In the genomic region with DNA sequence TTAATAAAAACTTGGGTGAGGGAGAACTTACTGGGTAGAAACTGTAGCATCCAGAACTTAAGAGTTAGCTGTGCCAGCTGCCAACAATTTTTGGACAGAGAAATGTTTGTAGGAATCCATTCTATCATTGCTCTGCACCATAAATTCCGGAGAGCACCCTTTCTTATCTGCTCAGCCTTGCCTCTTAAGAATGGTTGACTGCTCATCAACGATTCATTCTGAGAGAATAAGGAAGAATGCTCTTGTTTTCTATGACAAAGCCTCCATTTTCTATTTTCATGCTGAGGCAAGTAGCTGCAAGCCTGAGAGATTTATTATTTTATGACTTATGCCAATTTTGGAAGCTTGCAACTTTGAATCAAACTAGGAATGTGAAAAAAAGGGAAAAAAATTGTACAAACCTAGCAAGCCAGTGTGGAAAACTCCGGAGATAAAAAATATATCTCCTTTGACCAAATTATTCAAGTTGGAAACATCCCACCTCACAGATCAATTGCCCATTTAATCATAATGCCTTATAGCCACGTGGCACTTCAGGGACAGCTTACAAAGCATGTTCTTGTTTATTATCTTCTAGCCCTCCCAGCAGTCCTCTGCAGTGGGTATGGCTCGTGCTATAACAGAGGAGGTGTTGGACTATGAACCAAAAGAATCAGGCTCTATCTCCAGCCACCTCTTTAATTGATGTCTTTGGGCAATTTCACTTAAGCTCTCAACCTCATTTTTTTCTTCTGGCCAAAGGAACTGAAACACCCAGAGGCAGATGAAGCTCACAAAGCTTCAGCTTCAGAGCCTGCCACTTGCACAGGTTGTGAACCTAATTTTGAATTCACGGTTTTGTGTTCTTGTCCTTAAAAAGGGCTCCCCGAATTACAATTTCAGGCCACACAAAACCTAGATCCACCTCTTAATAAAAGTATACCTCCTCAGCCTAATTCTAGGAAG, we compare ENCODE assay signal across 19 cellular contexts. TPM values are rescaled to one million over a fixed set of nuclear protein-coding genes. Genes with fewer than 3 reads are reported as not detected.
DNase-seq lines count a peak whose midpoint lies in the region; ATAC-seq, FAIRE-seq and TF ChIP-seq lines count a peak whose summit lies in the region.
"Had no signal": no experiment of that assay in that cellular context is flagged by ENCODE, and none has a peak within 500 bp of the region (broad histone marks: within the 10 kb centered on the region; RNA-seq: fewer than 3 reads in every experiment).

No MANE protein-coding gene starts in this region.

- no peak for TF ChIP-seq RAD21 in HepG2 (CRISPR knock-in tag; IDR thresholded peaks at IDR 0.05)
- no peak for TF ChIP-seq RAD21 in K562 (CRISPR knock-in tag; conservative IDR thresholded peaks at IDR 0.05 in 1 of 2, IDR thresholded peaks at IDR 0.05 in 1 of 2)

- H3K4me1 ChIP-seq in HepG2 (ENCODE audit: insufficient read depth, low read length) (peaks cover 46% of the 10 kb centered on the region), right lobe of liver (peaks cover 0 to 36% (median 0%) of the 10 kb centered on the region in 4 donors), K562 (replicated peaks in 1 of 2; ENCODE audit: control insufficient read depth in 2 of 2, insufficient read depth in 2 of 2, low read length in 2 of 2) (peaks cover 0 to 5% of the 10 kb centered on the region in 2 experiments; a peak in 1 of 5 replicates), foreskin keratinocyte (peaks cover 24% of the 10 kb centered on the region), thyroid gland (peaks cover 36 to 48% of the 10 kb centered on the region in 2 donors), colonic mucosa (no peaks in the 10 kb centered on the region)

- no peak for TF ChIP-seq EP300 in HepG2 (IDR thresholded peaks at IDR 0.05; ENCODE audit: low read depth in 2 of 2, low read length in 2 of 2)
- no peak for TF ChIP-seq EP300 in HepG2 (CRISPR knock-in tag; IDR thresholded peaks at IDR 0.05; ENCODE audit: borderline replicate concordance)
- TF ChIP-seq EP300 in K562 (IDR thresholded peaks at IDR 0.05; ENCODE audit: low read length): no peak

- H3K27me3 ChIP-seq in HepG2 (ENCODE audit: control insufficient read depth in 1 of 2, insufficient read depth in 2 of 2, low read length in 2 of 2): peaks cover 0 to 4% of the 10 kb centered on the region in 2 experiments; a peak in 3 of 5 replicates
- H3K27me3 ChIP-seq in right lobe of liver: no peaks in the 10 kb centered on the region
- 0 out of 5 replicates have a peak, but pooled peaks cover 0 to 4% of the 10 kb centered on the region in 2 experiments for H3K27me3 ChIP-seq in K562 (ENCODE audit: control insufficient read depth in 2 of 2, insufficient read depth in 2 of 2, low read length in 2 of 2)
- no peaks in the 10 kb centered on the region for H3K27me3 ChIP-seq in foreskin keratinocyte
- H3K27me3 ChIP-seq in thyroid gland: no peaks in the 10 kb centered on the region
- H3K27me3 ChIP-seq in colonic mucosa: no peaks in the 10 kb centered on the region

- in situ Hi-C loops in HepG2 (cut with HindIII; ENCODE audit: extremely low pct_ligation_motif_present, low pct_unique_long_range_greater_than_20kb) (no loop called here), K562 (cut with MboI) (no loop called here)

- FAIRE-seq in HepG2 (lab: Jason Lieb, UNC): no peak
- no peak for FAIRE-seq in K562 (lab: Jason Lieb, UNC)

- no peak for TF ChIP-seq POLR2A in HepG2 (IDR thresholded peaks at IDR 0.05; ENCODE audit: insufficient read depth in 1 of 2, low read depth in 2 of 2, low read length in 2 of 2)
- no peak for TF ChIP-seq POLR2A in right lobe of liver (IDR thresholded peaks at IDR 0.05)
- TF ChIP-seq POLR2A in K562 (conservative IDR thresholded peaks at IDR 0.05): no peak
- TF ChIP-seq POLR2A in thyroid gland (IDR thresholded peaks at IDR 0.05): no peak

- no peaks in the 10 kb centered on the region for H3K9me1 ChIP-seq in K562 (ENCODE audit: control insufficient read depth, insufficient read depth, low read length)

- H3K9ac ChIP-seq in HepG2 (ENCODE audit: insufficient read depth, low read depth, low read length) (no peak overlapping the region), K562 (ENCODE audit: insufficient read depth in 1 of 2, low read depth in 2 of 2, low read length in 2 of 2) (no peak overlapping the region), colonic mucosa (ENCODE audit: low read depth in 2 of 2, low read length in 2 of 2) (no peak overlapping the region)

- H4K20me1 ChIP-seq in HepG2 (ENCODE audit: insufficient read depth, low read length) (no peaks in the 10 kb centered on the region), K562 (replicated peaks; ENCODE audit: control insufficient read depth, insufficient read depth, low read length) (no peaks in the 10 kb centered on the region)

- ATAC-seq in HepG2 (no peak), right lobe of liver (no peak), K562 (no peak), foreskin keratinocyte (peak; percentile 75), GM18870 (IDR thresholded peaks at IDR 0.05; ENCODE audit: unreplicated experiment) (no peak)
- ATAC-seq: SK-N-SH treated with all-trans-retinoic acid at 6 μM for 48 hours had no signal

- H3K9me3 ChIP-seq in HepG2 (ENCODE audit: low read length) (peaks cover 7% of the 10 kb centered on the region), right lobe of liver (no peaks in the 10 kb centered on the region), K562 (replicated peaks; ENCODE audit: control insufficient read depth, insufficient read depth, low read depth, low read length) (no peaks in the 10 kb centered on the region), thyroid gland (no peaks in the 10 kb centered on the region), colonic mucosa (no peaks in the 10 kb centered on the region)

- WGBS in HepG2 (ENCODE audit: low lambda C conversion rate): 14% methylated on average over 7 of the region's 7 CpGs
- 65% methylated on average over 6 of the region's 7 CpGs for WGBS in right lobe of liver (ENCODE audit: insufficient coverage, low coverage, low lambda C conversion rate, missing lambda C conversion rate)
- 10% methylated on average over 7 of the region's 7 CpGs for WGBS in K562 (ENCODE audit: insufficient coverage, low coverage, missing lambda C conversion rate)
- 47 to 53% methylated on average over 7 of the region's 7 CpGs for WGBS in thyroid gland, 2 donors

- no TSS peak for BruUV-seq in HepG2 (replicated peaks; lab: Mats Ljungman, UMichigan)
- no TSS peak for BruUV-seq in K562 (replicated peaks; lab: Mats Ljungman, UMichigan)

- CTCF ChIA-PET in HepG2 (lab: Yijun Ruan, JAX; ENCODE audit: low intra/inter-chr PET ratio, low total read pairs): no interaction called here
- CTCF ChIA-PET in K562 (lab: Yijun Ruan, JAX; ENCODE audit: low intra/inter-chr PET ratio): no interaction called here

- TF ChIP-seq CTCF in HepG2 (CRISPR knock-in tag; IDR thresholded peaks at IDR 0.05) (no peak), right lobe of liver (IDR thresholded peaks at IDR 0.05) (no peak), K562 (IDR thresholded peaks at IDR 0.05 in 2 of 3, conservative IDR thresholded peaks at IDR 0.05 in 1 of 3; ENCODE audit: insufficient read depth in 2 of 3, low read depth in 1 of 3, low read length in 3 of 3) (no peak), foreskin keratinocyte (conservative IDR thresholded peaks at IDR 0.05) (no peak), thyroid gland (IDR thresholded peaks at IDR 0.05) (no peak), colonic mucosa (IDR thresholded peaks at IDR 0.05) (no peak)

- POLR2A ChIA-PET in HepG2 (lab: Yijun Ruan, JAX): interaction anchor here (2.0 kb wide), 1 partner anchor 11 kb away, joined by 8 read pairs; no protein-coding TSS in a partner anchor
- POLR2A ChIA-PET in K562 (lab: Yijun Ruan, JAX): interaction anchor here (0.9 to 1.0 kb wide), 2 partner anchors 13 to 17 kb away, joined by 3 read pairs; no protein-coding TSS in a partner anchor

- no peak overlapping the region for H3K27ac ChIP-seq in HepG2 (ENCODE audit: extremely low read length, insufficient read depth, low read length)
- no peak overlapping the region for H3K27ac ChIP-seq in right lobe of liver
- no peak overlapping the region for H3K27ac ChIP-seq in K562 (ENCODE audit: extremely low read depth, low read depth, low read length)
- no peak overlapping the region for H3K27ac ChIP-seq in foreskin keratinocyte
- H3K27ac ChIP-seq in thyroid gland: peak overlapping the region; percentile 37 to 57 (median 52)
- H3K27ac ChIP-seq in colonic mucosa: no peak overlapping the region
- H3K27ac ChIP-seq: PC-9 had no signal

- H3K36me3 ChIP-seq in HepG2 (replicated peaks in 1 of 2; ENCODE audit: control insufficient read depth in 1 of 2, insufficient read depth in 2 of 2, low read length in 2 of 2) (no peaks in the 10 kb centered on the region), right lobe of liver (no peaks in the 10 kb centered on the region), K562 (ENCODE audit: control insufficient read depth, insufficient read depth, low read length) (no peaks in the 10 kb centered on the region), thyroid gland (no peaks in the 10 kb centered on the region), colonic mucosa (no peaks in the 10 kb centered on the region)
- H3K36me3 ChIP-seq: HAP-1 had no signal

- H3K4me3 ChIP-seq in HepG2 (replicated peaks in 1 of 3; ENCODE audit: insufficient read depth in 1 of 3, low read depth in 2 of 3, low read length in 3 of 3) (no peak overlapping the region), right lobe of liver (no peak overlapping the region), K562 (no peak overlapping the region), thyroid gland (replicated peaks in 1 of 3) (no peak overlapping the region), colonic mucosa (no peak overlapping the region)
- H3K4me3 ChIP-seq: HAP-1, PC-9 had no signal

- intact Hi-C loops in HepG2 (cut with micrococcal nuclease; ENCODE audit: unreplicated experiment): no loop called here
- intact Hi-C loops in right lobe of liver (cut with DNase I): no loop called here
- intact Hi-C loops in K562 (cut with micrococcal nuclease): no loop called here
- intact Hi-C loops in thyroid gland (cut with DNase I): no loop called here
- intact Hi-C loops in colonic mucosa (cut with DNase I): no loop called here

- H3K79me2 ChIP-seq in HepG2 (ENCODE audit: insufficient read depth, low read length) (no peaks in the 10 kb centered on the region), K562 (ENCODE audit: control insufficient read depth, insufficient read depth, low read length) (no peaks in the 10 kb centered on the region)

- H2AFZ ChIP-seq in HepG2 (ENCODE audit: low read length): no peak overlapping the region
- H2AFZ ChIP-seq in K562 (ENCODE audit: low read depth, low read length): 0 out of 2 replicates have a peak overlapping the region, but pooled peaks have one; percentile 2
- H2AFZ ChIP-seq: PC-9 had no signal

- H3K4me2 ChIP-seq in HepG2 (ENCODE audit: low read depth, low read length): peak overlapping the region; percentile 2; the same call in 1 of the 2 replicates
- no peak overlapping the region for H3K4me2 ChIP-seq in K562 (ENCODE audit: insufficient read depth, low read length)
- H3K4me2 ChIP-seq: PC-9 had no signal

- DNase-seq in HepG2 (ENCODE audit: low spot score) (no peak), right lobe of liver (no peak), K562 (ENCODE audit: extremely low read depth in 1 of 4, low spot score in 3 of 4) (no peak), foreskin keratinocyte (peak; percentile 75 to 88), thyroid gland (no peak), colonic mucosa (no peak), NCI-H226 (no peak)
- DNase-seq: C1 segment of cervical spinal cord, COR-L47, DMS153, NCI-H1436 treated with DMSO at 0.1 percent for 48 hours, NCI-H2081, NCI-H2227 treated with DMSO at 0.1 percent for 48 hours, NCI-H526, PC-9, Right ventricle myocardium superior had no signal

RNA-seq across cellular contexts. Expression of a gene that starts 40.9 kb away (rescaled TPM):
- total RNA-seq in HepG2 (2016; rRNA removed; fragmentation: Illumina TruSeq; extraction: Trizol) (110 and 119 TPM in 2 replicates), right lobe of liver (10 to 100 TPM; 39.1 to 57.5 (median 46.3) TPM), K562 (2014; rRNA removed) (73.3 and 86.1 TPM in 2 replicates), K562 (2014; rRNA removed; fragmentation: Illumina TruSeq; extraction: Trizol) (80.8 and 92.2 TPM in 2 replicates), K562 (2015; rRNA removed; fragmentation: Illumina TruSeq; extraction: Trizol) (66.2 and 70.2 TPM in 2 replicates), K562 (2021) (71.3 and 72.1 TPM in 2 replicates), foreskin keratinocyte (51.2 and 62.0 TPM in 2 replicates), thyroid gland (100 to 1,000 TPM; 126 to 267 (median 146) TPM), colonic mucosa (10 to 100 TPM; 54.9 to 66.5 TPM)
- total RNA-seq in HepG2 (2016; cell fraction: cytosol; rRNA removed; fragmentation: Illumina TruSeq; extraction: Trizol; ENCODE audit: low read depth): 27.7 and 31.0 TPM in 2 replicates
- 103 and 118 TPM in 2 replicates for total RNA-seq in HepG2 (2016; cell fraction: insoluble cytoplasmic fraction; rRNA removed; fragmentation: Illumina TruSeq; extraction: Trizol)
- 27.3 and 34.4 TPM in 2 replicates for total RNA-seq in HepG2 (2016; cell fraction: membrane; rRNA removed; fragmentation: Illumina TruSeq; extraction: Trizol)
- 180 and 190 TPM in 2 replicates for total RNA-seq in HepG2 (2016; cell fraction: nucleus; rRNA removed; fragmentation: Illumina TruSeq; extraction: Trizol)
- polyA plus RNA-seq in HepG2 (2011; rRNA removed) (38.7 and 56.5 TPM in 2 replicates), K562 (2011; rRNA removed) (57.7 and 77.0 TPM in 2 replicates), K562 (2014; fragmentation: Illumina TruSeq; extraction: Trizol) (56.8 and 60.5 TPM in 2 replicates), K562 (2014; fragmentation: Nextera tagmentation; extraction: Ambion mirVana) (10 to 100 TPM; 12.0 to 18.3 TPM), K562 (2014; rRNA removed) (63.0 and 69.3 TPM in 2 replicates), foreskin keratinocyte (13.1 and 17.6 TPM in 2 replicates)
- polyA plus RNA-seq in HepG2 (2011; cell fraction: cytosol; rRNA removed): 38.9 and 55.1 TPM in 2 replicates
- 187 and 191 TPM in 2 replicates for polyA plus RNA-seq in HepG2 (2011; cell fraction: nucleus; rRNA removed)
- polyA plus RNA-seq in HepG2 (2012): 70.4 and 80.6 TPM in 2 replicates
- polyA plus RNA-seq in HepG2 (2016; cell fraction: cytosol; fragmentation: Illumina TruSeq; extraction: Trizol; ENCODE audit: low read depth): 4.2 and 4.6 TPM in 2 replicates
- polyA plus RNA-seq in HepG2 (2016; cell fraction: insoluble cytoplasmic fraction; fragmentation: Illumina TruSeq; extraction: Trizol; ENCODE audit: low read depth): 56.7 and 61.4 TPM in 2 replicates
- polyA plus RNA-seq in HepG2 (2016; cell fraction: membrane; fragmentation: Illumina TruSeq; extraction: Trizol; ENCODE audit: low read depth): 9.8 and 13.3 TPM in 2 replicates
- 166 and 178 TPM in 2 replicates for polyA plus RNA-seq in HepG2 (2016; cell fraction: nucleus; fragmentation: Illumina TruSeq; extraction: Trizol; ENCODE audit: insufficient read depth, low read depth)
- polyA minus RNA-seq in HepG2 (2011; rRNA and poly(A)+ RNA removed; ENCODE audit: low replicate concordance): 27.4 and 51.2 TPM in 2 replicates
- 39.4 and 47.8 TPM in 2 replicates for polyA minus RNA-seq in HepG2 (2011; cell fraction: cytosol; rRNA and poly(A)+ RNA removed)
- polyA minus RNA-seq in HepG2 (2011; cell fraction: nucleus; rRNA and poly(A)+ RNA removed): 212 and 269 TPM in 2 replicates
- total RNA-seq in K562 (2011; cell fraction: chromatin; rRNA removed; ENCODE audit: low replicate concordance): 205 and 381 TPM in 2 replicates
- total RNA-seq in K562 (2011; cell fraction: nucleolus; rRNA removed): 125 and 161 TPM in 2 replicates
- total RNA-seq in K562 (2011; cell fraction: nucleoplasm; rRNA removed): 140 and 164 TPM in 2 replicates
- 49.6 and 61.3 TPM in 2 replicates for polyA plus RNA-seq in K562 (2011; cell fraction: cytosol; rRNA removed)
- polyA plus RNA-seq in K562 (2011; cell fraction: nucleus; rRNA removed): 98.8 and 112 TPM in 2 replicates
- polyA plus RNA-seq in K562 (2012): 36.9 and 41.3 TPM in 2 replicates
- polyA minus RNA-seq in K562 (2011; rRNA and poly(A)+ RNA removed): 181 and 188 TPM in 2 replicates
- polyA minus RNA-seq in K562 (2011; cell fraction: cytosol; rRNA and poly(A)+ RNA removed): 39.6 and 57.6 TPM in 2 replicates
- 129 and 178 TPM in 2 replicates for polyA minus RNA-seq in K562 (2011; cell fraction: nucleus; rRNA and poly(A)+ RNA removed)

Comparison
In these comparisons a context has a peak if more than half of its experiments do, and no peak if none do; other contexts are left out.
1. DNase-seq: peak in foreskin keratinocyte (2 of 2); none in HepG2 (single experiment), right lobe of liver (0 of 3), K562 (0 of 4), thyroid gland (0 of 2), colonic mucosa (single experiment) and NCI-H226 (single experiment).
2. H3K27ac ChIP-seq: peak in thyroid gland (3 of 3); none in HepG2 (single experiment), right lobe of liver (0 of 3), K562 (single experiment), foreskin keratinocyte (single experiment) and colonic mucosa (single experiment).